1 cellular context compared by ENCODE assay signal in the genomic region with DNA sequence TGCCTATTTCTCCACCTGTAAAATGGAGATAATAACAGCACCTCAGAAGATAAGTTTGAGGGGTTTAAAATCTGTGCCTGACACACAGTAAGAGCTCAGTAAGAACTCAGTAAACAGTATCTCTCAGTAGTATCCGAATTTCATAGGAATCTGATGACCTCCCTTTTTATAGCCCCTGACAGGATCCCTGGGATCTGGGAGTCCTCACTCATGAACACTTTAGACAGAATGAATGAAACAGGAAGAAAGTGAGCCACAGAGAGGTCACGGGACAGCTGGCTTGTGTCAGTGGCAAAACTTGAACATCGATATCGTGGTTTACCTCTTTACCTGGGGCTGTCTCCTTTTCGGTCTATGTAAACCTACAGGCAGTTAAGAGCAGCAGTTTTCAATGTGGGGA.
TF ChIP-seq lines count a peak whose summit lies in the region.

No MANE protein-coding gene starts in this region.

TF ChIP-seq in SK-N-SH, 30 proteins besides CTCF, POLR2A, EP300 and RAD21 (continued from another document):
- TF ChIP-seq, protein P1, sequence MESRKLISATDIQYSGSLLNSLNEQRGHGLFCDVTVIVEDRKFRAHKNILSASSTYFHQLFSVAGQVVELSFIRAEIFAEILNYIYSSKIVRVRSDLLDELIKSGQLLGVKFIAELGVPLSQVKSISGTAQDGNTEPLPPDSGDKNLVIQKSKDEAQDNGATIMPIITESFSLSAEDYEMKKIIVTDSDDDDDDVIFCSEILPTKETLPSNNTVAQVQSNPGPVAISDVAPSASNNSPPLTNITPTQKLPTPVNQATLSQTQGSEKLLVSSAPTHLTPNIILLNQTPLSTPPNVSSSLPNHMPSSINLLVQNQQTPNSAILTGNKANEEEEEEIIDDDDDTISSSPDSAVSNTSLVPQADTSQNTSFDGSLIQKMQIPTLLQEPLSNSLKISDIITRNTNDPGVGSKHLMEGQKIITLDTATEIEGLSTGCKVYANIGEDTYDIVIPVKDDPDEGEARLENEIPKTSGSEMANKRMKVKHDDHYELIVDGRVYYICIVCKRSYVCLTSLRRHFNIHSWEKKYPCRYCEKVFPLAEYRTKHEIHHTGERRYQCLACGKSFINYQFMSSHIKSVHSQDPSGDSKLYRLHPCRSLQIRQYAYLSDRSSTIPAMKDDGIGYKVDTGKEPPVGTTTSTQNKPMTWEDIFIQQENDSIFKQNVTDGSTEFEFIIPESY (IDR thresholded peaks at IDR 0.05; ENCODE audit: borderline replicate concordance, low read depth): no peak
